ENCODE assay signal across 22 cellular contexts in the genomic region with DNA sequence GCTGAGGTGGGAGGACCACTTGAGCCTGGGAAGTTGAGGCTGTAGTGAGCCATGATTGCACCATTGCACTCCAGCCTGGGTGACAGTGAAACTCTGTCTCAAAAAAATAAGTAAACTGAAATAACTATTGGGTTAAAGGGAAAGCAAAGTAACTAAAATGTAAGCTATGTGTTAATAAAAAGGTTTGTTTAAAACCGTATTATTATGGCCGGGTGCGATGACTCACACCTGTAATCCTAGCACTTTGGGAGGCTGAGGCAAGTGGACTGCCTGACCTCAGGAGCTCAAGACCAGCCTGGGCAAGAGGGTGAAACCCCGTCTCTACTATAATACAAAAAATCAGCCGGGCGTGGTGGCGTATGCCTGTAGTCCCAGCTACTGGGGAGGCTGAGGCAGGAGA.
"Had no signal": no experiment of that assay in that cellular context is flagged by ENCODE, and none has a peak within 500 bp of the region (broad histone marks: within the 10 kb centered on the region; RNA-seq: fewer than 3 reads in every experiment).

No MANE protein-coding gene starts in this region.

- ATAC-seq: gastroesophageal sphincter; left cardiac atrium; lower lobe of right lung; natural killer cell; sciatic nerve; stimulated activated naive B cell treated with anti-CD40 and anti-IgM and Interleukin-4, amounts not matched to agents 10 μg/mL and 1 μg/mL and 100 μg/mL, for 72 hours; stimulated activated naive CD8-positive, alpha-beta T cell treated with anti-CD3 and anti-CD28 coated beads, Interleukin-15, amount 100 ng/mL, for 72 hours had no signal

- H3K27me3 ChIP-seq: esophagus squamous epithelium, gastroesophageal sphincter, spleen, testis, transverse colon had no signal

- H3K27me3 Mint-ChIP-seq: memory B cell; stimulated activated naive B cell treated with anti-CD40 and anti-IgM and Interleukin-4, amounts not matched to agents 10 μg/mL and 1 μg/mL and 100 μg/mL, for 72 hours; stimulated activated naive CD8-positive, alpha-beta T cell treated with anti-CD3 and anti-CD28 coated beads, Interleukin-15, amount 100 ng/mL, for 72 hours had no signal

- H3K4me1 Mint-ChIP-seq: mesothelial cell of epicardium; natural killer cell; neural crest cell; stimulated activated naive CD8-positive, alpha-beta T cell treated with anti-CD3 and anti-CD28 coated beads, Interleukin-15, amount 100 ng/mL, for 72 hours had no signal

- H3K9me3 ChIP-seq: esophagus squamous epithelium, gastroesophageal sphincter, left ventricle myocardium inferior, lower lobe of right lung, spleen, testis, transverse colon had no signal

- DNase-seq: effector memory CD4-positive, alpha-beta T cell; esophagus squamous epithelium; foreskin fibroblast; glutamatergic neuron; left cardiac atrium; left ventricle myocardium inferior; lower lobe of right lung; natural killer cell; posterior cingulate gyrus; spleen; stimulated activated CD4-positive, alpha-beta T cell treated with anti-CD3 and anti-CD28 coated beads, Interleukin-15, amount 100 ng/mL, for 24 hours; stimulated activated CD4-positive, alpha-beta T cell treated with anti-CD3 and anti-CD28 coated beads, Interleukin-1b, Interleukin-23, amount 100 ng/mL, for 48 hours; stimulated activated CD4-positive, alpha-beta T cell treated with anti-CD3 and anti-CD28 coated beads, Interleukin-4, amount 100 ng/mL, for 4 hours; stimulated activated naive B cell treated with anti-CD40 and anti-IgM and Interleukin-4, amounts not matched to agents 10 μg/mL and 1 μg/mL and 100 μg/mL, for 72 hours; stimulated activated naive CD8-positive, alpha-beta T cell treated with anti-CD3 and anti-CD28 coated beads, Interleukin-15, amount 100 ng/mL, for 72 hours; testis; transverse colon had no signal

- H3K4me3 Mint-ChIP-seq: memory B cell; mesothelial cell of epicardium; natural killer cell; neural crest cell; stimulated activated naive B cell treated with anti-CD40 and anti-IgM and Interleukin-4, amounts not matched to agents 10 μg/mL and 1 μg/mL and 100 μg/mL, for 72 hours; stimulated activated naive CD8-positive, alpha-beta T cell treated with anti-CD3 and anti-CD28 coated beads, Interleukin-15, amount 100 ng/mL, for 72 hours had no signal

- H3K27ac Mint-ChIP-seq: memory B cell; mesothelial cell of epicardium; natural killer cell; stimulated activated naive B cell treated with anti-CD40 and anti-IgM and Interleukin-4, amounts not matched to agents 10 μg/mL and 1 μg/mL and 100 μg/mL, for 72 hours; stimulated activated naive CD8-positive, alpha-beta T cell treated with anti-CD3 and anti-CD28 coated beads, Interleukin-15, amount 100 ng/mL, for 72 hours had no signal

- H3K4me3 ChIP-seq: esophagus squamous epithelium, gastroesophageal sphincter, left ventricle myocardium inferior, lower lobe of right lung, spleen, testis, transverse colon had no signal

- H3K9me3 Mint-ChIP-seq: memory B cell; mesothelial cell of epicardium; natural killer cell; neural crest cell; stimulated activated naive B cell treated with anti-CD40 and anti-IgM and Interleukin-4, amounts not matched to agents 10 μg/mL and 1 μg/mL and 100 μg/mL, for 72 hours; stimulated activated naive CD8-positive, alpha-beta T cell treated with anti-CD3 and anti-CD28 coated beads, Interleukin-15, amount 100 ng/mL, for 72 hours had no signal

- H3K27ac ChIP-seq: esophagus squamous epithelium, gastroesophageal sphincter, left ventricle myocardium inferior, lower lobe of right lung, spleen, testis, transverse colon had no signal

- H3K4me1 ChIP-seq: esophagus squamous epithelium, gastroesophageal sphincter, left ventricle myocardium inferior, spleen, testis had no signal
